8 cellular contexts compared by ENCODE assay signal in genomic region chr14:99230271-99231141, GRCh38. TPM values are rescaled to one million over a fixed set of nuclear protein-coding genes. Genes with fewer than 3 reads are reported as not detected.
DNase-seq lines count a peak whose midpoint lies in the region; TF ChIP-seq lines count a peak whose summit lies in the region.

No MANE protein-coding gene starts in this region.

- intact Hi-C loops in lower leg skin (cut with DNase I; ENCODE audit: low total_unique reads): no loop called here

- peaks cover 20% of the 10 kb centered on the region for H3K9me3 Mint-ChIP-seq in HFFc6

- H3K27ac ChIP-seq in coronary artery: no peak overlapping the region

- H3K36me3 Mint-ChIP-seq in HFFc6 (ENCODE audit: low read depth): peaks cover 7% of the 10 kb centered on the region; the same call in 1 of the 2 replicates

- H3K4me3 ChIP-seq in foreskin fibroblast (ENCODE audit: low read depth in 1 of 2, low read length in 2 of 2): no peak overlapping the region
- H3K4me3 ChIP-seq in coronary artery: no peak overlapping the region
- no peak overlapping the region for H3K4me3 ChIP-seq in lower leg skin (ENCODE audit: low read depth, poor library complexity, severe bottlenecking)

- H3K4me3 Mint-ChIP-seq in HFFc6: no peak overlapping the region

- TF ChIP-seq CTCF in HFFc6 (IDR thresholded peaks at IDR 0.05) (peak; percentile 26; the same call in 1 of the 2 replicates), foreskin fibroblast (IDR thresholded peaks at IDR 0.05; ENCODE audit: low read depth, low read length) (peak; percentile 10), coronary artery (IDR thresholded peaks at IDR 0.05) (no peak), lower leg skin (IDR thresholded peaks at IDR 0.05) (no peak)

- H3K4me1 Mint-ChIP-seq in HFFc6 (ENCODE audit: low read depth): no peaks in the 10 kb centered on the region

- WGBS in lower leg skin, 2 donors: 42 to 52% methylated on average over 21 of the region's 21 CpGs

- DNase-seq in HFFc6: no peak
- peak; percentile 89 for DNase-seq in activated CD8-positive, alpha-beta memory T cell treated with anti-CD3 and anti-CD28 coated beads for 24 hours
- no peak for DNase-seq in foreskin fibroblast
- DNase-seq in stimulated activated CD4-positive, alpha-beta T cell treated with anti-CD3 and anti-CD28 coated beads, Interleukin-4, amount 100 ng/mL, for 24 hours: peak; percentile 81
- DNase-seq in coronary artery (ENCODE audit: low spot score): no peak
- DNase-seq in pons (ENCODE audit: low spot score): no peak
- no peak for DNase-seq in lower leg skin (ENCODE audit: low spot score in 2 of 2)
- DNase-seq in NCI-H2196 (lab: John Stamatoyannopoulos, UW; ENCODE audit: unreplicated experiment): no peak

- no peak for TF ChIP-seq POLR2A in lower leg skin (IDR thresholded peaks at IDR 0.05)

- no peak overlapping the region for H3K27ac Mint-ChIP-seq in HFFc6

- H3K27me3 Mint-ChIP-seq in HFFc6 (ENCODE audit: insufficient read depth): peaks cover 5% of the 10 kb centered on the region

RNA-seq across cellular contexts. Expression of gene BCL11B, which starts 41.5 kb away (rescaled TPM):
- total RNA-seq in HFFc6 (2021; fragmentation: NEBNext Ultra II Directional; extraction: Animal tissue kit (Norgen Biotek cat#: 25700)): under 1 TPM in 4 of 6 experiments, not detected in 2; 0.06 to 0.14 (median 0.10) TPM
- 10 to 100 TPM; 39.1 to 74.3 (median 51.7) TPM for total RNA-seq in lower leg skin

Comparison
In these comparisons a context has a peak if more than half of its experiments do, and no peak if none do; other contexts are left out.
1. DNase-seq: peak in activated CD8-positive, alpha-beta memory T cell treated with anti-CD3 and anti-CD28 coated beads for 24 hours (single experiment) and stimulated activated CD4-positive, alpha-beta T cell treated with anti-CD3 and anti-CD28 coated beads, Interleukin-4, amount 100 ng/mL, for 24 hours (single experiment); none in HFFc6 (single experiment), foreskin fibroblast (0 of 2), coronary artery (single experiment), pons (single experiment), lower leg skin (0 of 2) and NCI-H2196 (single experiment).
2. CTCF ChIP-seq: peak in HFFc6 (single experiment) and foreskin fibroblast (single experiment); none in coronary artery (single experiment) and lower leg skin (0 of 3).
3. RNA of gene BCL11B, which starts 41.5 kb away (total RNA-seq): 39.1 to 74.3 TPM in lower leg skin; 0.06 to 0.14 TPM in HFFc6; every median in the first group is over 10 times any median in the second.